21 cellular contexts compared by ENCODE assay signal in the genomic region with DNA sequence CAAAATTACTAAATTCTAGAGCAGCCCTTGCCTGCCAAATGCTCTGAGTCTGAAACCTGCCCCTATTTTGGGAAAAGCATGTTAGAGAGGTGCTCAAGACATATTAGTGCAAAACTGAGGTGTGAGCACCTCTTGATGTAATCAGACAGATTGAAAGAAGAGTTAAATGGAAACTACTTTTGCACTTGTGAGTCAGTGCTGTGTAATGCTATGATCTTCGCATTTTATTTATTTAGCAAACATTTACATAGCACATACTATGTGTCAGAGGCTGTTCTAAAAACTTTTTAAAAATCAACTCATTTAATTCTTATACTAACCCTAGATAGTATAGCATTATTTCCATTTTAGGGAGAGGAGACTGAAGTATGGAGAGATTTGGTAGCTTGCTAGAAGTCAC.
A peak's percentile ranks its signal among the peaks of the same experiment; 100 is the strongest.
DNase-seq lines count a peak whose midpoint lies in the region; ATAC-seq, FAIRE-seq and TF ChIP-seq lines count a peak whose summit lies in the region.
"Had no signal": no experiment of that assay in that cellular context is flagged by ENCODE, and none has a peak within 500 bp of the region (broad histone marks: within the 10 kb centered on the region; RNA-seq: fewer than 3 reads in every experiment).

No MANE protein-coding gene starts in this region.

- in situ Hi-C loops in HepG2 (cut with HindIII; ENCODE audit: extremely low pct_ligation_motif_present, low pct_unique_long_range_greater_than_20kb) = no loop called here

- TF ChIP-seq EP300 in HepG2 (IDR thresholded peaks at IDR 0.05; ENCODE audit: low read depth in 2 of 2, low read length in 2 of 2) (no peak), HepG2 (CRISPR knock-in tag; IDR thresholded peaks at IDR 0.05; ENCODE audit: borderline replicate concordance) (no peak)

- BruUV-seq in HepG2 (replicated peaks; lab: Mats Ljungman, UMichigan) = no TSS peak

- H3K4me2 ChIP-seq in HepG2 (ENCODE audit: low read depth, low read length) = no peak overlapping the region
- H3K4me2 ChIP-seq: A549, BLaER1, GM23338 had no signal

- TF ChIP-seq RAD21 in HepG2 (CRISPR knock-in tag; IDR thresholded peaks at IDR 0.05) = no peak

- H3K27ac Mint-ChIP-seq in activated CD4-positive, alpha-beta T cell treated with anti-CD3 and anti-CD28 coated beads, Interleukin-2, amount 10 ng/mL, durations not matched to agents 7 days and 5 days = no peak overlapping the region
- H3K27ac Mint-ChIP-seq: CD14-positive monocyte; CD4-positive, alpha-beta memory T cell; GM23338; HFFc6 had no signal

- H3K27me3 ChIP-seq in adipocyte (replicated peaks; ENCODE audit: control insufficient read depth, insufficient read depth, low read length) = peaks cover 3% of the 10 kb centered on the region
- no peaks in the 10 kb centered on the region for H3K27me3 ChIP-seq in HepG2 (ENCODE audit: control insufficient read depth in 1 of 2, insufficient read depth in 2 of 2, low read length in 2 of 2)
- H3K27me3 ChIP-seq: BLaER1 had no signal

- H3K36me3 ChIP-seq in adipocyte (ENCODE audit: control insufficient read depth, insufficient read depth, low read length, severe bottlenecking) (no peaks in the 10 kb centered on the region), HepG2 (replicated peaks in 1 of 2; ENCODE audit: control insufficient read depth in 1 of 2, insufficient read depth in 2 of 2, low read length in 2 of 2) (no peaks in the 10 kb centered on the region)
- H3K36me3 ChIP-seq: BLaER1 had no signal

- H3K9me3 ChIP-seq in adipocyte (ENCODE audit: control insufficient read depth, low read length) (no peaks in the 10 kb centered on the region), HepG2 (ENCODE audit: low read length) (no peaks in the 10 kb centered on the region)
- H3K9me3 ChIP-seq: A549 had no signal

- H3K36me3 Mint-ChIP-seq in activated CD4-positive, alpha-beta T cell treated with anti-CD3 and anti-CD28 coated beads, Interleukin-2, amount 10 ng/mL, durations not matched to agents 7 days and 5 days (ENCODE audit: low read depth) = no peaks in the 10 kb centered on the region
- H3K36me3 Mint-ChIP-seq: CD14-positive monocyte; CD4-positive, alpha-beta memory T cell had no signal

- CTCF ChIA-PET in HepG2 (lab: Yijun Ruan, JAX; ENCODE audit: low intra/inter-chr PET ratio, low total read pairs) = no interaction called here
- CTCF ChIA-PET in activated CD4-positive, alpha-beta T cell treated with anti-CD3 and anti-CD28 coated beads, Interleukin-2, amount 10 ng/mL, durations not matched to agents 7 days and 5 days (lab: Charles Lee) = no interaction called here

- no peaks in the 10 kb centered on the region for H3K79me2 ChIP-seq in HepG2 (ENCODE audit: insufficient read depth, low read length)

- no peaks in the 10 kb centered on the region for H3K4me1 Mint-ChIP-seq in activated CD4-positive, alpha-beta T cell treated with anti-CD3 and anti-CD28 coated beads, Interleukin-2, amount 10 ng/mL, durations not matched to agents 7 days and 5 days
- H3K4me1 Mint-ChIP-seq: CD4-positive, alpha-beta memory T cell had no signal

- 0% methylated on average over 1 of the region's 1 CpG for WGBS in HepG2 (ENCODE audit: low lambda C conversion rate)

- no peak overlapping the region for H3K4me3 Mint-ChIP-seq in activated CD4-positive, alpha-beta T cell treated with anti-CD3 and anti-CD28 coated beads, Interleukin-2, amount 10 ng/mL, durations not matched to agents 7 days and 5 days
- H3K4me3 Mint-ChIP-seq: CD14-positive monocyte; CD4-positive, alpha-beta memory T cell; GM23338; HFFc6 had no signal

- FAIRE-seq in HepG2 (lab: Jason Lieb, UNC) = no peak
- FAIRE-seq: A549, GM12878, H54 had no signal

- H3K9ac ChIP-seq in adipocyte (ENCODE audit: low read length) (no peak overlapping the region), HepG2 (ENCODE audit: insufficient read depth, low read depth, low read length) (no peak overlapping the region)
- H3K9ac ChIP-seq: BLaER1 had no signal

- H3K4me1 ChIP-seq in adipocyte (ENCODE audit: control insufficient read depth, insufficient read depth, low read length) = peaks cover 7% of the 10 kb centered on the region
- H3K4me1 ChIP-seq in HepG2 (ENCODE audit: insufficient read depth, low read length) = no peaks in the 10 kb centered on the region
- H3K4me1 ChIP-seq: A549 had no signal

- DNase-seq in DMS53 (lab: John Stamatoyannopoulos, UW) = peak; percentile 36
- DNase-seq in DMS53 treated with DMSO at 0.1 percent for 48 hours (lab: John Stamatoyannopoulos, UW; ENCODE audit: unreplicated experiment) = no peak
- peak; percentile 1 for DNase-seq in adipocyte (ENCODE audit: low read depth)
- DNase-seq in epithelial cell of esophagus (ENCODE audit: low read depth) = peak; percentile 27
- peak; percentile 3 for DNase-seq in HepG2 (ENCODE audit: low spot score)
- no peak for DNase-seq in effector CD8-positive, alpha-beta T cell (lab: John Stamatoyannopoulos, UW)
- no peak for DNase-seq in activated CD4-positive, alpha-beta T cell treated with anti-CD3 and anti-CD28 coated beads, Interleukin-2, amount 10 ng/mL, durations not matched to agents 7 days and 5 days
- DNase-seq: CD4-positive, alpha-beta memory T cell; DMS153; DND-41; EL; HFFc6 had no signal

- no peak overlapping the region for H3K27ac ChIP-seq in HepG2 (ENCODE audit: extremely low read length, insufficient read depth, low read length)
- H3K27ac ChIP-seq: 22Rv1, A549, BLaER1 had no signal

- TF ChIP-seq CTCF in epithelial cell of esophagus (IDR thresholded peaks at IDR 0.05; ENCODE audit: insufficient read depth, low read depth, low read length, missing control alignments) (no peak), HepG2 (CRISPR knock-in tag; IDR thresholded peaks at IDR 0.05) (no peak)

- peaks cover 2% of the 10 kb centered on the region for H3K27me3 Mint-ChIP-seq in activated CD4-positive, alpha-beta T cell treated with anti-CD3 and anti-CD28 coated beads, Interleukin-2, amount 10 ng/mL, durations not matched to agents 7 days and 5 days

- no peaks in the 10 kb centered on the region for H3K9me3 Mint-ChIP-seq in activated CD4-positive, alpha-beta T cell treated with anti-CD3 and anti-CD28 coated beads, Interleukin-2, amount 10 ng/mL, durations not matched to agents 7 days and 5 days
- H3K9me3 Mint-ChIP-seq: CD14-positive monocyte, GM23338 had no signal

- TF ChIP-seq POLR2A in HepG2 (IDR thresholded peaks at IDR 0.05; ENCODE audit: insufficient read depth in 1 of 2, low read depth in 2 of 2, low read length in 2 of 2) = no peak

- POLR2A ChIA-PET in HepG2 (lab: Yijun Ruan, JAX) = no interaction called here
- POLR2A ChIA-PET in activated CD4-positive, alpha-beta T cell treated with anti-CD3 and anti-CD28 coated beads, Interleukin-2, amount 10 ng/mL, durations not matched to agents 7 days and 5 days (lab: Charles Lee) = no interaction called here

- H4K20me1 ChIP-seq in HepG2 (ENCODE audit: insufficient read depth, low read length) = no peaks in the 10 kb centered on the region
- H4K20me1 ChIP-seq: BLaER1 had no signal

- intact Hi-C loops in HepG2 (cut with micrococcal nuclease; ENCODE audit: unreplicated experiment) = no loop called here

- H3K4me3 ChIP-seq in adipocyte (ENCODE audit: low read length) (no peak overlapping the region), epithelial cell of esophagus (ENCODE audit: low read length) (no peak overlapping the region), HepG2 (replicated peaks in 1 of 3; ENCODE audit: insufficient read depth in 1 of 3, low read depth in 2 of 3, low read length in 3 of 3) (no peak overlapping the region)
- H3K4me3 ChIP-seq: A549, BLaER1, GM12878, GM23338 had no signal

- H2AFZ ChIP-seq in HepG2 (ENCODE audit: low read length) = no peak overlapping the region
- H2AFZ ChIP-seq: GM23338 had no signal

- ATAC-seq in HepG2 = no peak
- ATAC-seq in HG03565 (IDR thresholded peaks at IDR 0.05; ENCODE audit: unreplicated experiment) = no peak
- ATAC-seq: GM12878, GM23338, HCT116 had no signal

TF ChIP-seq in HepG2, 621 proteins besides CTCF, POLR2A, EP300 and RAD21:
- TF ChIP-seq ZBTB3 (CRISPR knock-in tag; IDR thresholded peaks at IDR 0.05; ENCODE audit: borderline replicate concordance, low read depth) (no peak), SRF (IDR thresholded peaks at IDR 0.05; ENCODE audit: low read depth, low read length) (no peak)

Comparison
In these comparisons a context has a peak if more than half of its experiments do, and no peak if none do; other contexts are left out.
1. DNase-seq: peak in DMS53 (single experiment), adipocyte (single experiment), epithelial cell of esophagus (single experiment) and HepG2 (single experiment); none in DMS53 treated with DMSO at 0.1 percent for 48 hours (single experiment), effector CD8-positive, alpha-beta T cell (single experiment) and activated CD4-positive, alpha-beta T cell treated with anti-CD3 and anti-CD28 coated beads, Interleukin-2, amount 10 ng/mL, durations not matched to agents 7 days and 5 days (single experiment).